ENCODE assay signal across 1 cellular context in genomic region chr7:73343671-73344380, GRCh38.
TF ChIP-seq lines count a peak whose summit lies in the region.

No MANE protein-coding gene starts in this region.

TF ChIP-seq in HepG2, 621 proteins besides CTCF, POLR2A, EP300 and RAD21 (continues in another document):
- 0 out of 2 replicates have a peak, but pooled peaks have one; percentile 32 for TF ChIP-seq RCOR2 (CRISPR knock-in tag; IDR thresholded peaks at IDR 0.05)
- peak; percentile 62; the same call in 1 of the 2 replicates for TF ChIP-seq HOXA3 (CRISPR knock-in tag; IDR thresholded peaks at IDR 0.05)
- TF ChIP-seq ESRRA (CRISPR knock-in tag; IDR thresholded peaks at IDR 0.05; ENCODE audit: low read depth): peak; percentile 50; the same call in 1 of the 2 replicates
- TF ChIP-seq HNF1B (CRISPR knock-in tag; IDR thresholded peaks at IDR 0.05): no peak
- no peak for TF ChIP-seq ZNF431 (CRISPR knock-in tag; IDR thresholded peaks at IDR 0.05; ENCODE audit: borderline replicate concordance, low read depth)
- TF ChIP-seq JARID2 (CRISPR knock-in tag; IDR thresholded peaks at IDR 0.05; ENCODE audit: insufficient replicate concordance): no peak
- no peak for TF ChIP-seq HNRNPLL (IDR thresholded peaks at IDR 0.05; ENCODE audit: low read depth, low read length, poor library complexity, severe bottlenecking)
- TF ChIP-seq HNRNPH1 (optimal IDR thresholded peaks at IDR 0.05; ENCODE audit: low read depth, low read length): no peak
- TF ChIP-seq NAIF1 (CRISPR knock-in tag; IDR thresholded peaks at IDR 0.05; ENCODE audit: borderline replicate concordance): no peak
- TF ChIP-seq MYPOP (CRISPR knock-in tag; IDR thresholded peaks at IDR 0.05): no peak
- TF ChIP-seq ELK4 (CRISPR knock-in tag; IDR thresholded peaks at IDR 0.05; ENCODE audit: borderline replicate concordance): no peak
- TF ChIP-seq HDAC6 (IDR thresholded peaks at IDR 0.05; ENCODE audit: low read depth, low read length): no peak
- no peak for TF ChIP-seq SNAPC4 (CRISPR knock-in tag; IDR thresholded peaks at IDR 0.05)
- TF ChIP-seq ZNF703 (CRISPR knock-in tag; IDR thresholded peaks at IDR 0.05; ENCODE audit: borderline replicate concordance): no peak
- no peak for TF ChIP-seq FUBP1 (CRISPR knock-in tag; IDR thresholded peaks at IDR 0.05; ENCODE audit: borderline replicate concordance)
- TF ChIP-seq ZFP41 (CRISPR knock-in tag; IDR thresholded peaks at IDR 0.05; ENCODE audit: borderline replicate concordance): no peak
- TF ChIP-seq SALL1 (CRISPR knock-in tag; IDR thresholded peaks at IDR 0.05): peak; percentile 65
- peak; percentile 85 for TF ChIP-seq PAXIP1 (CRISPR knock-in tag; conservative IDR thresholded peaks at IDR 0.05)
- TF ChIP-seq MTF1 (CRISPR knock-in tag; IDR thresholded peaks at IDR 0.05): no peak
- no peak for TF ChIP-seq SMARCE1 (IDR thresholded peaks at IDR 0.05; ENCODE audit: borderline replicate concordance)
- no peak for TF ChIP-seq ARID2 (CRISPR knock-in tag; IDR thresholded peaks at IDR 0.05; ENCODE audit: borderline replicate concordance)
- TF ChIP-seq ZNF30 (CRISPR knock-in tag; IDR thresholded peaks at IDR 0.05): no peak
- no peak for TF ChIP-seq ZNF451 (CRISPR knock-in tag; IDR thresholded peaks at IDR 0.05)
- TF ChIP-seq ZNF777 (CRISPR knock-in tag; IDR thresholded peaks at IDR 0.05): no peak
- TF ChIP-seq BRD4 (CRISPR knock-in tag; IDR thresholded peaks at IDR 0.05): no peak
- TF ChIP-seq ZNF556 (CRISPR knock-in tag; IDR thresholded peaks at IDR 0.05; ENCODE audit: borderline replicate concordance): peak; percentile 34; the same call in 1 of the 2 replicates
- TF ChIP-seq ZNF138 (CRISPR knock-in tag; IDR thresholded peaks at IDR 0.05; ENCODE audit: low read depth): no peak
- TF ChIP-seq KIAA2018 (CRISPR knock-in tag; IDR thresholded peaks at IDR 0.05; ENCODE audit: borderline replicate concordance): no peak
- TF ChIP-seq U2AF2 (IDR thresholded peaks at IDR 0.05; ENCODE audit: low read depth, low read length): no peak
- TF ChIP-seq EHMT2 (IDR thresholded peaks at IDR 0.05; ENCODE audit: borderline replicate concordance, low read depth, low read length): no peak
- no peak for TF ChIP-seq ZNF263 (CRISPR knock-in tag; IDR thresholded peaks at IDR 0.05)
- no peak for TF ChIP-seq DDIT3 (CRISPR knock-in tag; IDR thresholded peaks at IDR 0.05)
